ENCODE assay signal across 28 cellular contexts in genomic region chrX:135629342-135629741, GRCh38.
"Had no signal": no experiment of that assay in that cellular context is flagged by ENCODE, and none has a peak within 500 bp of the region (broad histone marks: within the 10 kb centered on the region; RNA-seq: fewer than 3 reads in every experiment).

No MANE protein-coding gene starts in this region.

- DNase-seq: activated B cell treated with CpG ODN at 0.5 μM for 24 hours; activated CD4-positive, alpha-beta T cell treated with anti-CD3 and anti-CD28 coated beads for 48 hours; activated CD4-positive, alpha-beta T cell treated with anti-CD3 and anti-CD28 coated beads, Interleukin-2, amount 50 U/mL, for 1 hour; activated CD4-positive, alpha-beta T cell treated with anti-CD3 and anti-CD28 coated beads, Interleukin-2, amount 50 U/mL, for 48 hours; activated CD8-positive, alpha-beta memory T cell treated with anti-CD3 and anti-CD28 coated beads, Interleukin-2, amount 10 ng/mL, durations not matched to agents 7 days and 5 days; activated CD8-positive, alpha-beta memory T cell treated with anti-CD3 and anti-CD28 coated beads, Interleukin-2, amount 50 U/mL, for 4 hours; activated CD8-positive, alpha-beta T cell treated with anti-CD3 and anti-CD28 coated beads, Interleukin-2, amount 10 ng/mL, durations not matched to agents 7 days and 5 days; activated effector memory CD4-positive, alpha-beta T cell treated with anti-CD3 and anti-CD28 coated beads, Interleukin-2, amount 50 U/mL, for 16 hours; activated naive CD4-positive, alpha-beta T cell treated with anti-CD3 and anti-CD28 coated beads for 36 hours; activated naive CD8-positive, alpha-beta T cell treated with anti-CD3 and anti-CD28 coated beads for 36 hours; activated naive CD8-positive, alpha-beta T cell treated with anti-CD3 and anti-CD28 coated beads, Interleukin-2, amount 50 U/mL, for 24 hours; activated T-cell treated with anti-CD3 and anti-CD28 coated beads, Interleukin-2, amount 50 U/mL, for 1 hour; activated T-cell treated with anti-CD3 and anti-CD28 coated beads, Interleukin-2, amount 50 U/mL, for 48 hours; adrenal gland; central memory CD4-positive, alpha-beta T cell; cerebellar nuclear complex; colonic mucosa; effector CD8-positive, alpha-beta T cell; esophagus squamous epithelium; foreskin melanocyte; T-helper 1 cell; T-helper 17 cell; WERI-Rb-1 had no signal

- H3K9me3 ChIP-seq: adrenal gland, ascending aorta, breast epithelium, colonic mucosa, esophagus squamous epithelium, gastroesophageal sphincter had no signal

- ATAC-seq: activated CD4-positive, CD25-positive, alpha-beta regulatory T cell treated with anti-CD3 and anti-CD28 coated beads, Interleukin-2, amount 50 U/mL, for 24 hours; activated CD8-positive, alpha-beta memory T cell treated with anti-CD3 and anti-CD28 coated beads, Interleukin-2, amount 10 ng/mL, durations not matched to agents 7 days and 5 days; activated CD8-positive, alpha-beta T cell treated with anti-CD3 and anti-CD28 coated beads, Interleukin-2, amount 10 ng/mL, durations not matched to agents 7 days and 5 days; activated naive CD8-positive, alpha-beta T cell treated with anti-CD3 and anti-CD28 coated beads, Interleukin-2, amount 50 U/mL, for 24 hours; gastroesophageal sphincter; T-helper 17 cell had no signal

- H3K4me1 ChIP-seq: adrenal gland, ascending aorta, breast epithelium, colonic mucosa, esophagus squamous epithelium, gastroesophageal sphincter had no signal

- H3K36me3 ChIP-seq: adrenal gland, ascending aorta, breast epithelium, cardiac muscle cell, colonic mucosa, esophagus squamous epithelium, gastroesophageal sphincter, WERI-Rb-1 had no signal

- H3K4me3 ChIP-seq: adrenal gland, ascending aorta, breast epithelium, cardiac muscle cell, colonic mucosa, esophagus squamous epithelium, gastroesophageal sphincter had no signal
